In genomic region chr17:35045458-35045979, GRCh38 we compare ENCODE assay signal across 7 cellular contexts. TPM values are rescaled to one million over a fixed set of nuclear protein-coding genes. Genes with fewer than 3 reads are reported as not detected.
A peak's percentile ranks its signal among the peaks of the same experiment; 100 is the strongest.
DNase-seq lines count a peak whose midpoint lies in the region; ATAC-seq and TF ChIP-seq lines count a peak whose summit lies in the region.
"Not testable (repeated sequence)": the region's sequence is repeated elsewhere in the genome, so short reads cannot be mapped to it uniquely, and the experiment has no call there.

No MANE protein-coding gene starts in this region.

- peak overlapping the region; percentile 77 for H3K4me3 Mint-ChIP-seq in activated CD8-positive, alpha-beta T cell treated with anti-CD3 and anti-CD28 coated beads for 36 hours
- peak overlapping the region; percentile 77 for H3K4me3 Mint-ChIP-seq in activated naive CD4-positive, alpha-beta T cell treated with anti-CD3 and anti-CD28 coated beads, Interleukin-2, amount 50 U/mL, for 24 hours
- H3K4me3 Mint-ChIP-seq in dendritic cell treated with granulocyte-macrophage colony-stimulating factor and Interleukin-4, amounts not matched to agents 40 ng/mL and 50 ng/mL, for 4 days: not testable (repeated sequence)
- H3K4me3 Mint-ChIP-seq in stimulated activated effector memory CD8-positive, alpha-beta T cell treated with anti-CD3 and anti-CD28 coated beads, Interleukin-12 subunit alpha, Interleukin-12 subunit beta, amount 100 ng/mL, for 72 hours: peak overlapping the region; percentile 52

- H3K9me3 ChIP-seq in Peyer's patch; muscle layer of duodenum (ENCODE audit: control insufficient read depth in 1 of 2, low read length in 2 of 2): not testable (repeated sequence)

- not testable (repeated sequence) for H3K36me3 Mint-ChIP-seq in activated CD8-positive, alpha-beta T cell treated with anti-CD3 and anti-CD28 coated beads for 36 hours (ENCODE audit: low read depth); activated naive CD4-positive, alpha-beta T cell treated with anti-CD3 and anti-CD28 coated beads, Interleukin-2, amount 50 U/mL, for 24 hours
- H3K36me3 Mint-ChIP-seq in dendritic cell treated with granulocyte-macrophage colony-stimulating factor and Interleukin-4, amounts not matched to agents 40 ng/mL and 50 ng/mL, for 4 days (ENCODE audit: low read depth): peaks cover 30% of the 10 kb centered on the region
- H3K36me3 Mint-ChIP-seq in stimulated activated effector memory CD8-positive, alpha-beta T cell treated with anti-CD3 and anti-CD28 coated beads, Interleukin-12 subunit alpha, Interleukin-12 subunit beta, amount 100 ng/mL, for 72 hours: peaks cover 12% of the 10 kb centered on the region

- DNase-seq in GM12865 (ENCODE audit: low read depth); Peyer's patch; activated CD8-positive, alpha-beta T cell treated with anti-CD3 and anti-CD28 coated beads for 36 hours; stimulated activated effector memory CD8-positive, alpha-beta T cell treated with anti-CD3 and anti-CD28 coated beads, Interleukin-12 subunit alpha, Interleukin-12 subunit beta, amount 100 ng/mL, for 72 hours (ENCODE audit: low spot score in 2 of 2): not testable (repeated sequence)

- peaks cover 66% of the 10 kb centered on the region for H3K4me1 Mint-ChIP-seq in activated CD8-positive, alpha-beta T cell treated with anti-CD3 and anti-CD28 coated beads for 36 hours (ENCODE audit: low read depth)
- H3K4me1 Mint-ChIP-seq in activated naive CD4-positive, alpha-beta T cell treated with anti-CD3 and anti-CD28 coated beads, Interleukin-2, amount 50 U/mL, for 24 hours: peaks cover 84% of the 10 kb centered on the region
- peaks cover 46% of the 10 kb centered on the region for H3K4me1 Mint-ChIP-seq in dendritic cell treated with granulocyte-macrophage colony-stimulating factor and Interleukin-4, amounts not matched to agents 40 ng/mL and 50 ng/mL, for 4 days (ENCODE audit: low read depth)
- peaks cover 62% of the 10 kb centered on the region for H3K4me1 Mint-ChIP-seq in stimulated activated effector memory CD8-positive, alpha-beta T cell treated with anti-CD3 and anti-CD28 coated beads, Interleukin-12 subunit alpha, Interleukin-12 subunit beta, amount 100 ng/mL, for 72 hours

- peak overlapping the region; percentile 97 for H3K27ac Mint-ChIP-seq in activated CD8-positive, alpha-beta T cell treated with anti-CD3 and anti-CD28 coated beads for 36 hours
- H3K27ac Mint-ChIP-seq in activated naive CD4-positive, alpha-beta T cell treated with anti-CD3 and anti-CD28 coated beads, Interleukin-2, amount 50 U/mL, for 24 hours: peak overlapping the region; percentile 96
- peak overlapping the region; percentile 43 for H3K27ac Mint-ChIP-seq in dendritic cell treated with granulocyte-macrophage colony-stimulating factor and Interleukin-4, amounts not matched to agents 40 ng/mL and 50 ng/mL, for 4 days
- peak overlapping the region; percentile 87 for H3K27ac Mint-ChIP-seq in stimulated activated effector memory CD8-positive, alpha-beta T cell treated with anti-CD3 and anti-CD28 coated beads, Interleukin-12 subunit alpha, Interleukin-12 subunit beta, amount 100 ng/mL, for 72 hours

- ATAC-seq in activated CD8-positive, alpha-beta T cell treated with anti-CD3 and anti-CD28 coated beads for 36 hours; stimulated activated effector memory CD8-positive, alpha-beta T cell treated with anti-CD3 and anti-CD28 coated beads, Interleukin-12 subunit alpha, Interleukin-12 subunit beta, amount 100 ng/mL, for 72 hours: not testable (repeated sequence)

- CTCF ChIA-PET in activated CD8-positive, alpha-beta T cell treated with anti-CD3 and anti-CD28 coated beads for 36 hours (lab: Charles Lee): interaction anchor here (0.6 kb wide), 1 partner anchor 322 kb away, joined by 3 read pairs; no protein-coding TSS in a partner anchor

- H3K9me3 Mint-ChIP-seq in activated CD8-positive, alpha-beta T cell treated with anti-CD3 and anti-CD28 coated beads for 36 hours; activated naive CD4-positive, alpha-beta T cell treated with anti-CD3 and anti-CD28 coated beads, Interleukin-2, amount 50 U/mL, for 24 hours; dendritic cell treated with granulocyte-macrophage colony-stimulating factor and Interleukin-4, amounts not matched to agents 40 ng/mL and 50 ng/mL, for 4 days; stimulated activated effector memory CD8-positive, alpha-beta T cell treated with anti-CD3 and anti-CD28 coated beads, Interleukin-12 subunit alpha, Interleukin-12 subunit beta, amount 100 ng/mL, for 72 hours: not testable (repeated sequence)

- not testable (repeated sequence) for TF ChIP-seq CTCF in GM12865 (IDR thresholded peaks at IDR 0.05; ENCODE audit: insufficient read depth, low read depth, low read length, missing control alignments); Peyer's patch (IDR thresholded peaks at IDR 0.05); activated CD8-positive, alpha-beta T cell treated with anti-CD3 and anti-CD28 coated beads for 36 hours (IDR thresholded peaks at IDR 0.05)

- H3K4me3 ChIP-seq in GM12865 (ENCODE audit: low read depth, low read length) (peak overlapping the region; percentile 47; the same call in 1 of the 2 replicates), Peyer's patch (peak overlapping the region in 2 of 4 donors; percentile 8 to 32)
- H3K4me3 ChIP-seq in muscle layer of duodenum (ENCODE audit: low read depth in 1 of 2, low read length in 2 of 2): not testable (repeated sequence)

- H3K27me3 Mint-ChIP-seq in activated CD8-positive, alpha-beta T cell treated with anti-CD3 and anti-CD28 coated beads for 36 hours; activated naive CD4-positive, alpha-beta T cell treated with anti-CD3 and anti-CD28 coated beads, Interleukin-2, amount 50 U/mL, for 24 hours; dendritic cell treated with granulocyte-macrophage colony-stimulating factor and Interleukin-4, amounts not matched to agents 40 ng/mL and 50 ng/mL, for 4 days: not testable (repeated sequence)

- H3K36me3 ChIP-seq in Peyer's patch; muscle layer of duodenum (ENCODE audit: control insufficient read depth in 1 of 2, insufficient read depth in 2 of 2, low read length in 2 of 2): not testable (repeated sequence)

- H3K4me1 ChIP-seq in Peyer's patch: peaks cover 0 to 21% (median 13%) of the 10 kb centered on the region in 4 donors
- H3K4me1 ChIP-seq in muscle layer of duodenum (ENCODE audit: control insufficient read depth in 1 of 2, insufficient read depth in 2 of 2, low read length in 2 of 2): not testable (repeated sequence)

- POLR2A ChIA-PET in activated CD8-positive, alpha-beta T cell treated with anti-CD3 and anti-CD28 coated beads for 36 hours (lab: Charles Lee): interaction anchor here (1.3 to 2.4 kb wide), 2 partner anchors 9 to 41 kb away, joined by 3 to 7 read pairs; no protein-coding TSS in a partner anchor

- TF ChIP-seq POLR2A in Peyer's patch (IDR thresholded peaks at IDR 0.05): not testable (repeated sequence)

- not testable (repeated sequence) for H3K27me3 ChIP-seq in Peyer's patch; muscle layer of duodenum (ENCODE audit: low read depth, low read length)

- intact Hi-C loops in activated CD8-positive, alpha-beta T cell treated with anti-CD3 and anti-CD28 coated beads for 36 hours (cut with micrococcal nuclease); dendritic cell treated with granulocyte-macrophage colony-stimulating factor and Interleukin-4, amounts not matched to agents 40 ng/mL and 50 ng/mL, for 4 days (cut with micrococcal nuclease): not testable (repeated sequence)

- H3K27ac ChIP-seq in Peyer's patch (peak overlapping the region; percentile 55 to 79 (median 56)), muscle layer of duodenum (ENCODE audit: low read length) (peak overlapping the region; percentile 26)

RNA-seq across cellular contexts. Expression of gene RFFL, which starts 18.0 kb away (rescaled TPM):
- 10 to 100 TPM; 33.0 to 76.7 (median 43.0) TPM for total RNA-seq in Peyer's patch
- 10 to 100 TPM; 11.3 to 12.0 TPM for total RNA-seq in activated CD8-positive, alpha-beta T cell treated with anti-CD3 and anti-CD28 coated beads for 36 hours

Comparison
In these comparisons a context has a peak if more than half of its experiments do, and no peak if none do; other contexts are left out.
1. H3K27ac Mint-ChIP-seq: peak in every context shown above with its lines; median percentile 97 in activated CD8-positive, alpha-beta T cell treated with anti-CD3 and anti-CD28 coated beads for 36 hours; 96 in activated naive CD4-positive, alpha-beta T cell treated with anti-CD3 and anti-CD28 coated beads, Interleukin-2, amount 50 U/mL, for 24 hours; 87 in stimulated activated effector memory CD8-positive, alpha-beta T cell treated with anti-CD3 and anti-CD28 coated beads, Interleukin-12 subunit alpha, Interleukin-12 subunit beta, amount 100 ng/mL, for 72 hours; 43 in dendritic cell treated with granulocyte-macrophage colony-stimulating factor and Interleukin-4, amounts not matched to agents 40 ng/mL and 50 ng/mL, for 4 days.